ENCODE assay signal across 1 cellular context in the genomic region with DNA sequence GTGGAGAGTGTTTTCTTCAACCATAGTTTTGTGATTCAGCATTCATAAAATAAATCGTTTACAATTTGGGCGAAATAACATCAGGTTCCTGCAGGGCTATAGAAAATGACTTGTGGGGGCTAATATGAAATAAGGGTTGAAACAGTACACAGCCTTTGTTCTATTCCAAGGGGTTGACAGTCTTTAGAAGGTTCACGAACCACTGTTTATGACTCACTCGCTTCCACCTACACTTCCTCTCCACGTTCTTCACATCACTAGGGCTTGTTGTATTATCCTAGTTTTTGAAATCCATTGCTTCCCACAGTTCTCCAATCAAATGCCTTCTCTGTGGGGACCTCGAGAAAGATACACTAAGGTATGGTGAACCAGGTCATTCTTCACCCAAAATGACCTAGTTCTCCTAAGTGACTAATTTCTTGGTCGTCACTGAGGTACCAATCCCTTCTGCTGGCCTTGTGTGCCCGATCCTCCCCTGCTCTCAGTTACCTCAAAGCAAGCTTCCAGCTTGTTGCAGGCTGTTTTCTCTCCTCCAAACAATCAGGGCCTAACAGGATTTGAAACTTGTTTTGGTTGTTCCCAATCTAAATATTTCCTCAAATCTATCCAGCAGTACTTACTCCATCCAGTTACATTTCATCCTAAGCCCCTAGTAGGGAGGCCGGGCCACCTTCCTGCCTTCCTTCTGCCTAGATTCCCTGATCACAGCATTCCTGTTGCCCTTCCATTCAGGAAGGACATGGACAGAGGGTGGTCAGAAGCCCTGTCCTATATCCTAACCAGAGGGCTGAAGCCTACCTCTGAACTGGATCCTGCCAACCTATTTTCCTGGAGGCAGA.
TF ChIP-seq lines count a peak whose summit lies in the region.

No MANE protein-coding gene starts in this region.

TF ChIP-seq in H1, 55 proteins besides CTCF, POLR2A, EP300 and RAD21 (continued from another document):
- TF ChIP-seq, protein P1, sequence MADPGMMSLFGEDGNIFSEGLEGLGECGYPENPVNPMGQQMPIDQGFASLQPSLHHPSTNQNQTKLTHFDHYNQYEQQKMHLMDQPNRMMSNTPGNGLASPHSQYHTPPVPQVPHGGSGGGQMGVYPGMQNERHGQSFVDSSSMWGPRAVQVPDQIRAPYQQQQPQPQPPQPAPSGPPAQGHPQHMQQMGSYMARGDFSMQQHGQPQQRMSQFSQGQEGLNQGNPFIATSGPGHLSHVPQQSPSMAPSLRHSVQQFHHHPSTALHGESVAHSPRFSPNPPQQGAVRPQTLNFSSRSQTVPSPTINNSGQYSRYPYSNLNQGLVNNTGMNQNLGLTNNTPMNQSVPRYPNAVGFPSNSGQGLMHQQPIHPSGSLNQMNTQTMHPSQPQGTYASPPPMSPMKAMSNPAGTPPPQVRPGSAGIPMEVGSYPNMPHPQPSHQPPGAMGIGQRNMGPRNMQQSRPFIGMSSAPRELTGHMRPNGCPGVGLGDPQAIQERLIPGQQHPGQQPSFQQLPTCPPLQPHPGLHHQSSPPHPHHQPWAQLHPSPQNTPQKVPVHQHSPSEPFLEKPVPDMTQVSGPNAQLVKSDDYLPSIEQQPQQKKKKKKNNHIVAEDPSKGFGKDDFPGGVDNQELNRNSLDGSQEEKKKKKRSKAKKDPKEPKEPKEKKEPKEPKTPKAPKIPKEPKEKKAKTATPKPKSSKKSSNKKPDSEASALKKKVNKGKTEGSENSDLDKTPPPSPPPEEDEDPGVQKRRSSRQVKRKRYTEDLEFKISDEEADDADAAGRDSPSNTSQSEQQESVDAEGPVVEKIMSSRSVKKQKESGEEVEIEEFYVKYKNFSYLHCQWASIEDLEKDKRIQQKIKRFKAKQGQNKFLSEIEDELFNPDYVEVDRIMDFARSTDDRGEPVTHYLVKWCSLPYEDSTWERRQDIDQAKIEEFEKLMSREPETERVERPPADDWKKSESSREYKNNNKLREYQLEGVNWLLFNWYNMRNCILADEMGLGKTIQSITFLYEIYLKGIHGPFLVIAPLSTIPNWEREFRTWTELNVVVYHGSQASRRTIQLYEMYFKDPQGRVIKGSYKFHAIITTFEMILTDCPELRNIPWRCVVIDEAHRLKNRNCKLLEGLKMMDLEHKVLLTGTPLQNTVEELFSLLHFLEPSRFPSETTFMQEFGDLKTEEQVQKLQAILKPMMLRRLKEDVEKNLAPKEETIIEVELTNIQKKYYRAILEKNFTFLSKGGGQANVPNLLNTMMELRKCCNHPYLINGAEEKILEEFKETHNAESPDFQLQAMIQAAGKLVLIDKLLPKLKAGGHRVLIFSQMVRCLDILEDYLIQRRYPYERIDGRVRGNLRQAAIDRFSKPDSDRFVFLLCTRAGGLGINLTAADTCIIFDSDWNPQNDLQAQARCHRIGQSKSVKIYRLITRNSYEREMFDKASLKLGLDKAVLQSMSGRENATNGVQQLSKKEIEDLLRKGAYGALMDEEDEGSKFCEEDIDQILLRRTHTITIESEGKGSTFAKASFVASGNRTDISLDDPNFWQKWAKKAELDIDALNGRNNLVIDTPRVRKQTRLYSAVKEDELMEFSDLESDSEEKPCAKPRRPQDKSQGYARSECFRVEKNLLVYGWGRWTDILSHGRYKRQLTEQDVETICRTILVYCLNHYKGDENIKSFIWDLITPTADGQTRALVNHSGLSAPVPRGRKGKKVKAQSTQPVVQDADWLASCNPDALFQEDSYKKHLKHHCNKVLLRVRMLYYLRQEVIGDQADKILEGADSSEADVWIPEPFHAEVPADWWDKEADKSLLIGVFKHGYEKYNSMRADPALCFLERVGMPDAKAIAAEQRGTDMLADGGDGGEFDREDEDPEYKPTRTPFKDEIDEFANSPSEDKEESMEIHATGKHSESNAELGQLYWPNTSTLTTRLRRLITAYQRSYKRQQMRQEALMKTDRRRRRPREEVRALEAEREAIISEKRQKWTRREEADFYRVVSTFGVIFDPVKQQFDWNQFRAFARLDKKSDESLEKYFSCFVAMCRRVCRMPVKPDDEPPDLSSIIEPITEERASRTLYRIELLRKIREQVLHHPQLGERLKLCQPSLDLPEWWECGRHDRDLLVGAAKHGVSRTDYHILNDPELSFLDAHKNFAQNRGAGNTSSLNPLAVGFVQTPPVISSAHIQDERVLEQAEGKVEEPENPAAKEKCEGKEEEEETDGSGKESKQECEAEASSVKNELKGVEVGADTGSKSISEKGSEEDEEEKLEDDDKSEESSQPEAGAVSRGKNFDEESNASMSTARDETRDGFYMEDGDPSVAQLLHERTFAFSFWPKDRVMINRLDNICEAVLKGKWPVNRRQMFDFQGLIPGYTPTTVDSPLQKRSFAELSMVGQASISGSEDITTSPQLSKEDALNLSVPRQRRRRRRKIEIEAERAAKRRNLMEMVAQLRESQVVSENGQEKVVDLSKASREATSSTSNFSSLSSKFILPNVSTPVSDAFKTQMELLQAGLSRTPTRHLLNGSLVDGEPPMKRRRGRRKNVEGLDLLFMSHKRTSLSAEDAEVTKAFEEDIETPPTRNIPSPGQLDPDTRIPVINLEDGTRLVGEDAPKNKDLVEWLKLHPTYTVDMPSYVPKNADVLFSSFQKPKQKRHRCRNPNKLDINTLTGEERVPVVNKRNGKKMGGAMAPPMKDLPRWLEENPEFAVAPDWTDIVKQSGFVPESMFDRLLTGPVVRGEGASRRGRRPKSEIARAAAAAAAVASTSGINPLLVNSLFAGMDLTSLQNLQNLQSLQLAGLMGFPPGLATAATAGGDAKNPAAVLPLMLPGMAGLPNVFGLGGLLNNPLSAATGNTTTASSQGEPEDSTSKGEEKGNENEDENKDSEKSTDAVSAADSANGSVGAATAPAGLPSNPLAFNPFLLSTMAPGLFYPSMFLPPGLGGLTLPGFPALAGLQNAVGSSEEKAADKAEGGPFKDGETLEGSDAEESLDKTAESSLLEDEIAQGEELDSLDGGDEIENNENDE (IDR thresholded peaks at IDR 0.05; ENCODE audit: insufficient replicate concordance, low read length): no peak
- no peak for TF ChIP-seq GTF2F1 (IDR thresholded peaks at IDR 0.05; ENCODE audit: borderline replicate concordance, low read depth, low read length)
TF ChIP-seq in H1: peak in this region for 0.
